Comparison of ENCODE assay signal across 1 cellular context in genomic region chr5:150510460-150511263, GRCh38.
TF ChIP-seq lines count a peak whose summit lies in the region.

No MANE protein-coding gene starts in this region.

TF ChIP-seq in liver, 16 proteins besides CTCF, POLR2A, EP300 and RAD21 (continued from another document):
- TF ChIP-seq HNF4G (IDR thresholded peaks at IDR 0.05) (peak; percentile 39), SP1 (IDR thresholded peaks at IDR 0.05) (peak; percentile 86), EGR1 (IDR thresholded peaks at IDR 0.05; ENCODE audit: low read depth in 2 of 2) (peak in 1 of 2 donors; percentile 59), ATF3 (IDR thresholded peaks at IDR 0.05) (no peak)
